ENCODE assay signal across 14 cellular contexts in genomic region chr2:216505133-216506106, GRCh38. TPM values are rescaled to one million over a fixed set of nuclear protein-coding genes. Genes with fewer than 3 reads are reported as not detected.
A peak's percentile ranks its signal among the peaks of the same experiment; 100 is the strongest.
DNase-seq lines count a peak whose midpoint lies in the region; ATAC-seq and TF ChIP-seq lines count a peak whose summit lies in the region.
"Had no signal": no experiment of that assay in that cellular context is flagged by ENCODE, and none has a peak within 500 bp of the region (broad histone marks: within the 10 kb centered on the region; RNA-seq: fewer than 3 reads in every experiment).

No MANE protein-coding gene starts in this region.

- no peak for ATAC-seq in activated T-cell treated with anti-CD3 and anti-CD28 coated beads, Interleukin-2, amount 50 U/mL, for 72 hours (replicated peaks in 1 of 2)
- ATAC-seq: Right ventricle myocardium inferior had no signal

- WGBS in HUES64 = 95% methylated on average over 15 of the region's 15 CpGs

- no peak for DNase-seq in activated T-cell treated with anti-CD3 and anti-CD28 coated beads, Interleukin-2, amount 50 U/mL, for 72 hours
- DNase-seq in activated T-cell treated with anti-CD3 and anti-CD28 coated beads for 4 hours = no peak
- DNase-seq in activated naive CD8-positive, alpha-beta T cell treated with anti-CD3 and anti-CD28 coated beads for 36 hours = no peak
- DNase-seq in osteocyte (ENCODE audit: extremely low spot score, unreplicated experiment) = no peak
- DNase-seq in NCI-H446 treated with DMSO at 0.1 percent for 48 hours (lab: John Stamatoyannopoulos, UW) = no peak
- no peak for DNase-seq in Kasumi-1 (lab: John Stamatoyannopoulos, UW)
- DNase-seq in cerebellar nuclear complex (lab: John Stamatoyannopoulos, UW) = no peak
- DNase-seq: aorta, mesenchymal stem cell, NCI-H187 treated with DMSO at 0.1 percent for 48 hours, NCI-H69, posterior cingulate gyrus had no signal

- no peaks in the 10 kb centered on the region for H3K9me3 ChIP-seq in HUES64 (ENCODE audit: insufficient read depth, low read depth, low read length)

- peaks cover 21 to 50% of the 10 kb centered on the region in 2 donors for H3K36me3 Mint-ChIP-seq in activated T-cell treated with anti-CD3 and anti-CD28 coated beads, Interleukin-2, amount 50 U/mL, for 72 hours (ENCODE audit: insufficient read depth in 2 of 2)
- peaks cover 64% of the 10 kb centered on the region for H3K36me3 Mint-ChIP-seq in activated naive CD8-positive, alpha-beta T cell treated with anti-CD3 and anti-CD28 coated beads for 36 hours
- peaks cover 56% of the 10 kb centered on the region for H3K36me3 Mint-ChIP-seq in osteocyte (ENCODE audit: unreplicated experiment)

- H3K4me3 Mint-ChIP-seq in activated T-cell treated with anti-CD3 and anti-CD28 coated beads, Interleukin-2, amount 50 U/mL, for 72 hours = no peak overlapping the region
- peak overlapping the region; percentile 8 for H3K4me3 Mint-ChIP-seq in activated naive CD8-positive, alpha-beta T cell treated with anti-CD3 and anti-CD28 coated beads for 36 hours
- no peak overlapping the region for H3K4me3 Mint-ChIP-seq in osteocyte (ENCODE audit: unreplicated experiment)

- H3K36me3 ChIP-seq in HUES64 (ENCODE audit: insufficient read depth, low read length) = peaks cover 77% of the 10 kb centered on the region

- H3K27me3 Mint-ChIP-seq in activated T-cell treated with anti-CD3 and anti-CD28 coated beads, Interleukin-2, amount 50 U/mL, for 72 hours (ENCODE audit: low read depth) = no peaks in the 10 kb centered on the region
- no peaks in the 10 kb centered on the region for H3K27me3 Mint-ChIP-seq in activated naive CD8-positive, alpha-beta T cell treated with anti-CD3 and anti-CD28 coated beads for 36 hours
- no peaks in the 10 kb centered on the region for H3K27me3 Mint-ChIP-seq in osteocyte (ENCODE audit: unreplicated experiment)

- no peak for TF ChIP-seq CTCF in osteocyte (IDR thresholded peaks at IDR 0.05)

- H3K27me3 ChIP-seq in HUES64 (ENCODE audit: insufficient read depth, low read length) = no peaks in the 10 kb centered on the region

- no peak overlapping the region for H3K4me3 ChIP-seq in HUES64 (ENCODE audit: low read length)

- peaks cover 10% of the 10 kb centered on the region for H3K4me1 ChIP-seq in HUES64 (ENCODE audit: insufficient read depth, low read length)

- H3K9me3 Mint-ChIP-seq in activated T-cell treated with anti-CD3 and anti-CD28 coated beads, Interleukin-2, amount 50 U/mL, for 72 hours = no peaks in the 10 kb centered on the region
- H3K9me3 Mint-ChIP-seq in activated naive CD8-positive, alpha-beta T cell treated with anti-CD3 and anti-CD28 coated beads for 36 hours = peaks cover 2% of the 10 kb centered on the region
- no peaks in the 10 kb centered on the region for H3K9me3 Mint-ChIP-seq in osteocyte (ENCODE audit: unreplicated experiment)

- no peak overlapping the region for H3K9ac ChIP-seq in HUES64 (ENCODE audit: low read depth, low read length)

- H3K27ac Mint-ChIP-seq in activated T-cell treated with anti-CD3 and anti-CD28 coated beads, Interleukin-2, amount 50 U/mL, for 72 hours = peak overlapping the region; percentile 22
- H3K27ac Mint-ChIP-seq in activated naive CD8-positive, alpha-beta T cell treated with anti-CD3 and anti-CD28 coated beads for 36 hours = peak overlapping the region; percentile 58
- H3K27ac Mint-ChIP-seq in osteocyte (ENCODE audit: unreplicated experiment) = peak overlapping the region; percentile 2

- H3K27ac ChIP-seq in HUES64 (ENCODE audit: low read depth, low read length) = 0 out of 2 replicates have a peak overlapping the region, but pooled peaks have one; percentile 3

- peaks cover 45% of the 10 kb centered on the region for H3K4me1 Mint-ChIP-seq in activated T-cell treated with anti-CD3 and anti-CD28 coated beads, Interleukin-2, amount 50 U/mL, for 72 hours (ENCODE audit: low read depth)
- H3K4me1 Mint-ChIP-seq in activated naive CD8-positive, alpha-beta T cell treated with anti-CD3 and anti-CD28 coated beads for 36 hours = peaks cover 46% of the 10 kb centered on the region
- peaks cover 18% of the 10 kb centered on the region for H3K4me1 Mint-ChIP-seq in osteocyte (ENCODE audit: unreplicated experiment)

RNA-seq across cellular contexts. Expression of gene RPL37A, which starts 6.8 kb away (rescaled TPM):
- total RNA-seq in activated T-cell treated with anti-CD3 and anti-CD28 coated beads, Interleukin-2, amount 50 U/mL, for 72 hours = 1,000 to 10,000 TPM; 3,626 to 3,861 TPM
- polyA plus RNA-seq in HUES64 (2013, experiment 1 of 2) = 1,793 TPM
- 1,889 TPM for polyA plus RNA-seq in HUES64 (2013, experiment 2 of 2)
- total RNA-seq in activated naive CD8-positive, alpha-beta T cell treated with anti-CD3 and anti-CD28 coated beads for 36 hours = 1,000 to 10,000 TPM; 3,900 to 3,940 TPM
- 2,580 and 2,608 TPM in 2 replicates for total RNA-seq in osteocyte

Comparison
In these comparisons a context has a peak if more than half of its experiments do, and no peak if none do; other contexts are left out.
1. H3K27ac Mint-ChIP-seq: peak in every context shown above with its lines; median percentile 58 in activated naive CD8-positive, alpha-beta T cell treated with anti-CD3 and anti-CD28 coated beads for 36 hours; 22 in activated T-cell treated with anti-CD3 and anti-CD28 coated beads, Interleukin-2, amount 50 U/mL, for 72 hours; 2 in osteocyte.